In genomic region chr9:129036241-129036922, GRCh38 we compare ENCODE assay signal across 7 cellular contexts. TPM values are rescaled to one million over a fixed set of nuclear protein-coding genes. Genes with fewer than 3 reads are reported as not detected.
DNase-seq lines count a peak whose midpoint lies in the region; ATAC-seq, FAIRE-seq and TF ChIP-seq lines count a peak whose summit lies in the region.

Gene MIGA2, plus strand, starts transcription at chr9:129036626. Its CDS starts 3,969 bp downstream, at chr9:129040595.

- peak within 1 kb of the TSS; percentile 62 for H3K27ac ChIP-seq in hepatocyte

- H4K20me1 ChIP-seq in hepatocyte (ENCODE audit: insufficient read depth, poor library complexity, severe bottlenecking), result no peaks in the 10 kb centered on the region

- H3K4me3 ChIP-seq in hepatocyte, result peak within 1 kb of the TSS; percentile 67

- 1% methylated on average over 42 of the region's 49 CpGs for WGBS in hepatocyte (ENCODE audit: low lambda C conversion rate, missing lambda C conversion rate)

- peaks cover 39% of the 10 kb centered on the region for H3K79me2 ChIP-seq in hepatocyte

- TF ChIP-seq CTCF in hepatocyte (IDR thresholded peaks at IDR 0.05; ENCODE audit: poor library complexity), result no peak

- ATAC-seq in HG02981 (IDR thresholded peaks at IDR 0.05; ENCODE audit: unreplicated experiment), result peak; percentile 96

- no peaks in the 10 kb centered on the region for H3K27me3 ChIP-seq in hepatocyte

- H3K9me2 ChIP-seq in hepatocyte (replicated peaks; ENCODE audit: insufficient read depth), result no peaks in the 10 kb centered on the region

- DNase-seq in GM18507 (ENCODE audit: extremely low spot score, insufficient read length, low read depth), result peak; percentile 98
- peak; percentile 98 for DNase-seq in NCI-H2029 treated with DMSO at 0.1 percent for 48 hours (lab: John Stamatoyannopoulos, UW)
- DNase-seq in T-helper 9 cell, result peak; percentile 81
- peak; percentile 100 for DNase-seq in astrocyte of the hippocampus (ENCODE audit: low read depth, low spot score)
- peak; percentile 100 for DNase-seq in hepatocyte (ENCODE audit: low spot score)
- peak; percentile 97 for DNase-seq in retina

- H2AFZ ChIP-seq in hepatocyte, result peak within 1 kb of the TSS; percentile 79

- FAIRE-seq in GM18507 (lab: Jason Lieb, UNC), result peak; percentile 98

- peak within 1 kb of the TSS; percentile 97 for H3K4me2 ChIP-seq in hepatocyte

- peaks cover 16% of the 10 kb centered on the region for H3K4me1 ChIP-seq in hepatocyte (ENCODE audit: insufficient read depth)

- no peaks in the 10 kb centered on the region for H3K36me3 ChIP-seq in hepatocyte (replicated peaks; ENCODE audit: insufficient read depth, low read depth)

- no peaks in the 10 kb centered on the region for H3K9me3 ChIP-seq in hepatocyte (ENCODE audit: low read depth)

RNA-seq across cellular contexts. Expression of gene MIGA2, which starts in this region (rescaled TPM):
- total RNA-seq in hepatocyte, result 16.8 and 29.5 TPM in 2 replicates
- polyA plus RNA-seq in hepatocyte, result 23.4 and 33.3 TPM in 2 replicates

Comparison
In these comparisons a context has a peak if more than half of its experiments do, and no peak if none do; other contexts are left out.
1. Peak in every context shown above with its lines: DNase-seq, ATAC-seq, H3K4me3 ChIP-seq and H3K27ac ChIP-seq.